2 cellular contexts compared by ENCODE assay signal in the genomic region with DNA sequence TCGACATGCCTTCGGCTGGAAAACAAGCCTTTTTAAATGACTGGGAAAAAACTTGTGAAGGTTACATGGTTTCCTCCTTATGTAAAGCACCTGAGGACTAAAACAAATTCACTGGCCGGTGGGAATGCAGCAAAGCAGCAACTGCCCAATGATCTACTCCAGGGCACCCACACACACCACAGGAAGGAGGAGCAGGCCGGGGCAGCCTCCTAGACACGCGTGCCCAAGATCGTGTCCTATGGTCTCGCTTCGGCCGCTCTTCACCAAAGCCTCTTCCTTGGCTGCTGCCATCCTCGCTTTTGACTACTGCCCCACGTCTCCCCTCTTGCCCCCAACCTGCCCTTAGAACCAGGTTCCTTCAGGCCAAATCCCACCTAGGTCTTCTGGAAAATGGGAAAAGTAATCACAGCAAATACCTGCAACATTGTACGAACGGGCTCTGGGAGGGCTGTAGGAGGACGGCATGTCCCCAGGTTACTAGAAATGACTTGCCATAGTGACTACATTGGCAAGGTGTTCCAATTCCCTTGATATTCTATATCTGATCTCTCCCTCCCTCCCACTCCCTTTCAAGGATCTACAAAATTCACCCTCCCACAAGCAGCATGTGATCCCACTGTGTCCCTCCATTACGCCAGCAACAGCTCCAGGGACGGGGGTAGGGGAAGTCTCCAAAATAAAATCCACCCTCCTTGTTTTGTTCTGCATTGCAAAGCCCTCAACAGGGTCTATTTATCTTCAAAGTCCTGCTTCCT.
TF ChIP-seq lines count a peak whose summit lies in the region.

No MANE protein-coding gene starts in this region.

TF ChIP-seq in SK-N-SH, 30 proteins besides CTCF, POLR2A, EP300 and RAD21 (continued from another document):
- TF ChIP-seq, protein P1, sequence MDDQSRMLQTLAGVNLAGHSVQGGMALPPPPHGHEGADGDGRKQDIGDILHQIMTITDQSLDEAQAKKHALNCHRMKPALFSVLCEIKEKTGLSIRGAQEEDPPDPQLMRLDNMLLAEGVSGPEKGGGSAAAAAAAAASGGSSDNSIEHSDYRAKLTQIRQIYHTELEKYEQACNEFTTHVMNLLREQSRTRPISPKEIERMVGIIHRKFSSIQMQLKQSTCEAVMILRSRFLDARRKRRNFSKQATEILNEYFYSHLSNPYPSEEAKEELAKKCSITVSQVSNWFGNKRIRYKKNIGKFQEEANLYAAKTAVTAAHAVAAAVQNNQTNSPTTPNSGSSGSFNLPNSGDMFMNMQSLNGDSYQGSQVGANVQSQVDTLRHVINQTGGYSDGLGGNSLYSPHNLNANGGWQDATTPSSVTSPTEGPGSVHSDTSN (IDR thresholded peaks at IDR 0.05): no peak
- TF ChIP-seq NRF1 (IDR thresholded peaks at IDR 0.05; ENCODE audit: low read depth, low read length): no peak
- no peak for TF ChIP-seq MXI1 (IDR thresholded peaks at IDR 0.05; ENCODE audit: low read depth, low read length)
- no peak for TF ChIP-seq CHD2 (IDR thresholded peaks at IDR 0.05; ENCODE audit: low read length, partially characterized antibody)
- TF ChIP-seq NFIC (IDR thresholded peaks at IDR 0.05; ENCODE audit: borderline replicate concordance): no peak
- no peak for TF ChIP-seq FOXJ3 (CRISPR knock-in tag; IDR thresholded peaks at IDR 0.05)
- TF ChIP-seq TEAD4 (IDR thresholded peaks at IDR 0.05; ENCODE audit: borderline replicate concordance, insufficient read depth): no peak
- TF ChIP-seq TAF1 (IDR thresholded peaks at IDR 0.05; ENCODE audit: borderline replicate concordance, low read depth, low read length): no peak
- no peak for TF ChIP-seq FOXM1 (IDR thresholded peaks at IDR 0.05; ENCODE audit: low read depth)
- no peak for TF ChIP-seq TCF12 (IDR thresholded peaks at IDR 0.05)
- TF ChIP-seq, protein P2, sequence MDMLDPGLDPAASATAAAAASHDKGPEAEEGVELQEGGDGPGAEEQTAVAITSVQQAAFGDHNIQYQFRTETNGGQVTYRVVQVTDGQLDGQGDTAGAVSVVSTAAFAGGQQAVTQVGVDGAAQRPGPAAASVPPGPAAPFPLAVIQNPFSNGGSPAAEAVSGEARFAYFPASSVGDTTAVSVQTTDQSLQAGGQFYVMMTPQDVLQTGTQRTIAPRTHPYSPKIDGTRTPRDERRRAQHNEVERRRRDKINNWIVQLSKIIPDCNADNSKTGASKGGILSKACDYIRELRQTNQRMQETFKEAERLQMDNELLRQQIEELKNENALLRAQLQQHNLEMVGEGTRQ (IDR thresholded peaks at IDR 0.05; ENCODE audit: borderline replicate concordance, low read depth, low read length): no peak
- TF ChIP-seq RCOR1 (IDR thresholded peaks at IDR 0.05; ENCODE audit: low read length): no peak
- TF ChIP-seq FOSL2 (IDR thresholded peaks at IDR 0.05; ENCODE audit: borderline replicate concordance, low read depth): no peak
- TF ChIP-seq MEF2A (IDR thresholded peaks at IDR 0.05; ENCODE audit: borderline replicate concordance, low read depth): no peak
- TF ChIP-seq GATA2 (CRISPR knock-in tag; IDR thresholded peaks at IDR 0.05): no peak

TF ChIP-seq in SK-N-SH treated with all-trans-retinoic acid at 6 μM for 48 hours, 23 proteins besides CTCF, POLR2A, EP300 and RAD21 (continued from another document):
- no peak for TF ChIP-seq TSHZ2 (CRISPR knock-in tag; IDR thresholded peaks at IDR 0.05)
- TF ChIP-seq ZFP30 (CRISPR knock-in tag; IDR thresholded peaks at IDR 0.05): no peak
- TF ChIP-seq, protein P3, sequence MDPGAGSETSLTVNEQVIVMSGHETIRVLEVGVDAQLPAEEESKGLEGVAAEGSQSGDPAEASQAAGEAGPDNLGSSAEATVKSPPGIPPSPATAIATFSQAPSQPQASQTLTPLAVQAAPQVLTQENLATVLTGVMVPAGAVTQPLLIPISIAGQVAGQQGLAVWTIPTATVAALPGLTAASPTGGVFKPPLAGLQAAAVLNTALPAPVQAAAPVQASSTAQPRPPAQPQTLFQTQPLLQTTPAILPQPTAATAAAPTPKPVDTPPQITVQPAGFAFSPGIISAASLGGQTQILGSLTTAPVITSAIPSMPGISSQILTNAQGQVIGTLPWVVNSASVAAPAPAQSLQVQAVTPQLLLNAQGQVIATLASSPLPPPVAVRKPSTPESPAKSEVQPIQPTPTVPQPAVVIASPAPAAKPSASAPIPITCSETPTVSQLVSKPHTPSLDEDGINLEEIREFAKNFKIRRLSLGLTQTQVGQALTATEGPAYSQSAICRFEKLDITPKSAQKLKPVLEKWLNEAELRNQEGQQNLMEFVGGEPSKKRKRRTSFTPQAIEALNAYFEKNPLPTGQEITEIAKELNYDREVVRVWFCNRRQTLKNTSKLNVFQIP (CRISPR knock-in tag; IDR thresholded peaks at IDR 0.05; ENCODE audit: borderline replicate concordance, low read depth): no peak
- no peak for TF ChIP-seq ESRRG (CRISPR knock-in tag; IDR thresholded peaks at IDR 0.05)
- TF ChIP-seq BACH2 (CRISPR knock-in tag; IDR thresholded peaks at IDR 0.05; ENCODE audit: borderline replicate concordance): no peak
